In the genomic region with DNA sequence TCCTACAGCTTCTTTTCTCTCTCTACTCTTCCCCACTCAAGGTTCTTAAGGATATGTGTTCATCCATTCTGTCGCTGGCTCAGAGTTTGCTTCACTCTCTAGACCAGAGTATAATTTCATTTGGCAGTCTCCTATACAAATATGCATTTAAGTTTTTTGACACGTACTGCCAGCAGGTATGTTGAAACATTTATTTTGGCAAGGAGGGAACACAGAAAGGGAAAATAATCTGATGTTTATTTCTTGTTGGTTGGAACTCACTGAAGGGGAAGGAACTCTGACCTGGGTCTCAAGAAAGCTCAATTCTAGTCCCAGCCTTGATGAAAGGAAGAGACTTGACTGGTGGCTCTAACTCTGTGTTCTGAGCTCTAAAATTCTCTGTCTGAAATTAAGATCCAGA, we compare ENCODE assay signal across 15 cellular contexts. TPM values are rescaled to one million over a fixed set of nuclear protein-coding genes. Genes with fewer than 3 reads are reported as not detected.
DNase-seq lines count a peak whose midpoint lies in the region; ATAC-seq and TF ChIP-seq lines count a peak whose summit lies in the region.
"Had no signal": no experiment of that assay in that cellular context is flagged by ENCODE, and none has a peak within 500 bp of the region (broad histone marks: within the 10 kb centered on the region; RNA-seq: fewer than 3 reads in every experiment).

No MANE protein-coding gene starts in this region.

- POLR2A ChIA-PET in MCF 10A (lab: Yijun Ruan, JAX) = interaction anchor here (0.6 to 1.4 kb wide), 4 partner anchors 11 to 94 kb away, joined by 3 to 8 read pairs (median 3); partner anchors contain the start of gene VHL

- BruUV-seq in MCF 10A (replicated peaks; lab: Mats Ljungman, UMichigan) (no TSS peak), mammary epithelial cell (replicated peaks; lab: Mats Ljungman, UMichigan) (no TSS peak)

- in situ Hi-C loops in mammary epithelial cell (cut with MboI; ENCODE audit: low sequenced_read_pairs in 2 of 2) = loop anchor here in 1 of 2 donors (10.0 kb wide), 1 partner anchor 1827 kb away; no protein-coding TSS in a partner anchor

- WGBS in mammary epithelial cell (ENCODE audit: low coverage, missing lambda C conversion rate) = 64% methylated on average over 2 of the region's 2 CpGs

- dilution Hi-C loops in mammary epithelial cell (cut with HindIII; ENCODE audit: low sequenced_read_pairs) = no loop called here

- no peaks in the 10 kb centered on the region for H3K9me3 ChIP-seq in mammary epithelial cell (replicated peaks; ENCODE audit: insufficient read depth, low read length)
- H3K9me3 ChIP-seq in effector memory CD4-positive, alpha-beta T cell (ENCODE audit: control insufficient read depth, low read length) = no peaks in the 10 kb centered on the region
- H3K9me3 ChIP-seq: BLaER1, HAP-1 had no signal

- H4K20me1 ChIP-seq in mammary epithelial cell (ENCODE audit: insufficient read depth, low read length) = no peaks in the 10 kb centered on the region
- H4K20me1 ChIP-seq: BLaER1 had no signal

- H3K4me1 Mint-ChIP-seq in MCF 10A (ENCODE audit: insufficient read depth, unreplicated experiment) = no peaks in the 10 kb centered on the region
- H3K4me1 Mint-ChIP-seq in activated naive CD8-positive, alpha-beta T cell treated with anti-CD3 and anti-CD28 coated beads, Interleukin-2, amount 50 U/mL, for 24 hours = no peaks in the 10 kb centered on the region
- H3K4me1 Mint-ChIP-seq: CD14-positive monocyte; CD4-positive, alpha-beta memory T cell had no signal

- DNase-seq in MCF 10A (ENCODE audit: unreplicated experiment) (peak; percentile 41), mammary epithelial cell (no peak), choroid plexus epithelial cell (ENCODE audit: low read depth) (peak; percentile 51), left lobe of liver (ENCODE audit: low spot score) (no peak), GDM1 (lab: John Stamatoyannopoulos, UW) (no peak)
- no peak for DNase-seq in activated naive CD8-positive, alpha-beta T cell treated with anti-CD3 and anti-CD28 coated beads, Interleukin-2, amount 50 U/mL, for 24 hours
- no peak for DNase-seq in effector memory CD4-positive, alpha-beta T cell
- DNase-seq: 8988T; CD4-positive, alpha-beta memory T cell; DMS153; DMS79 had no signal

- CTCF ChIA-PET in MCF 10A (lab: Yijun Ruan, JAX) = no interaction called here
- CTCF ChIA-PET in mammary epithelial cell (lab: Charles Lee; ENCODE audit: low non-redundant PET) = no interaction called here

- H3K79me2 ChIP-seq in mammary epithelial cell (ENCODE audit: insufficient read depth, low read length) = no peaks in the 10 kb centered on the region

- H3K9ac ChIP-seq in mammary epithelial cell (ENCODE audit: insufficient read depth, low read length) = no peak overlapping the region
- H3K9ac ChIP-seq: BLaER1 had no signal

- no peak overlapping the region for H3K27ac Mint-ChIP-seq in MCF 10A (ENCODE audit: low read depth, unreplicated experiment)
- H3K27ac Mint-ChIP-seq in activated naive CD8-positive, alpha-beta T cell treated with anti-CD3 and anti-CD28 coated beads, Interleukin-2, amount 50 U/mL, for 24 hours = no peak overlapping the region
- H3K27ac Mint-ChIP-seq: CD4-positive, alpha-beta memory T cell had no signal

- ATAC-seq in left lobe of liver = peak; percentile 18
- ATAC-seq in activated naive CD8-positive, alpha-beta T cell treated with anti-CD3 and anti-CD28 coated beads, Interleukin-2, amount 50 U/mL, for 24 hours = no peak

- intact Hi-C loops in MCF 10A (cut with micrococcal nuclease) = no loop called here
- intact Hi-C loops in mammary epithelial cell (cut with micrococcal nuclease) = no loop called here

- no peaks in the 10 kb centered on the region for H3K27me3 ChIP-seq in mammary epithelial cell (ENCODE audit: insufficient read depth, low read length)
- no peaks in the 10 kb centered on the region for H3K27me3 ChIP-seq in effector memory CD4-positive, alpha-beta T cell (replicated peaks; ENCODE audit: control insufficient read depth, insufficient read depth, low read length, poor library complexity, severe bottlenecking)
- H3K27me3 ChIP-seq: BLaER1 had no signal

- TF ChIP-seq CTCF in MCF 10A (IDR thresholded peaks at IDR 0.05; ENCODE audit: unreplicated experiment) (no peak), mammary epithelial cell (conservative IDR thresholded peaks at IDR 0.05 in 1 of 2, IDR thresholded peaks at IDR 0.05 in 1 of 2; ENCODE audit: extremely low read depth in 1 of 2, insufficient read depth in 1 of 2, low read depth in 1 of 2, low read length in 2 of 2) (no peak), choroid plexus epithelial cell (conservative IDR thresholded peaks at IDR 0.05; ENCODE audit: low read depth, low read length) (no peak)

- peaks cover 14% of the 10 kb centered on the region for H3K36me3 Mint-ChIP-seq in MCF 10A (ENCODE audit: insufficient read depth, unreplicated experiment)
- H3K36me3 Mint-ChIP-seq in activated naive CD8-positive, alpha-beta T cell treated with anti-CD3 and anti-CD28 coated beads, Interleukin-2, amount 50 U/mL, for 24 hours (ENCODE audit: low read depth) = peaks cover 59% of the 10 kb centered on the region

- H3K9me3 Mint-ChIP-seq in MCF 10A (ENCODE audit: unreplicated experiment) = no peaks in the 10 kb centered on the region
- H3K9me3 Mint-ChIP-seq in activated naive CD8-positive, alpha-beta T cell treated with anti-CD3 and anti-CD28 coated beads, Interleukin-2, amount 50 U/mL, for 24 hours = no peaks in the 10 kb centered on the region
- H3K9me3 Mint-ChIP-seq: CD14-positive monocyte; CD4-positive, alpha-beta memory T cell had no signal

- H3K4me1 ChIP-seq in mammary epithelial cell (ENCODE audit: insufficient read depth, low read length) = no peaks in the 10 kb centered on the region
- H3K4me1 ChIP-seq in effector memory CD4-positive, alpha-beta T cell (ENCODE audit: control insufficient read depth, insufficient read depth, low read length, poor library complexity, severe bottlenecking) = no peaks in the 10 kb centered on the region
- H3K4me1 ChIP-seq: BLaER1, HAP-1 had no signal

- no peaks in the 10 kb centered on the region for H3K27me3 Mint-ChIP-seq in MCF 10A (ENCODE audit: insufficient read depth, unreplicated experiment)
- H3K27me3 Mint-ChIP-seq in activated naive CD8-positive, alpha-beta T cell treated with anti-CD3 and anti-CD28 coated beads, Interleukin-2, amount 50 U/mL, for 24 hours = no peaks in the 10 kb centered on the region

- no peak overlapping the region for H3K4me2 ChIP-seq in mammary epithelial cell (ENCODE audit: insufficient read depth, low read depth, low read length)
- H3K4me2 ChIP-seq: BLaER1 had no signal

- H2AFZ ChIP-seq in mammary epithelial cell (ENCODE audit: low read depth, low read length) = no peak overlapping the region

- H3K27ac ChIP-seq in mammary epithelial cell (ENCODE audit: insufficient read depth, low read depth, low read length) = no peak overlapping the region
- no peak overlapping the region for H3K27ac ChIP-seq in effector memory CD4-positive, alpha-beta T cell (ENCODE audit: insufficient read depth, low read length, poor library complexity, severe bottlenecking)
- H3K27ac ChIP-seq: BLaER1, HL-60 had no signal

- peaks cover 13% of the 10 kb centered on the region for H3K36me3 ChIP-seq in mammary epithelial cell (ENCODE audit: insufficient read depth, low read length)
- H3K36me3 ChIP-seq in effector memory CD4-positive, alpha-beta T cell (ENCODE audit: control insufficient read depth, insufficient read depth, low read length) = peaks cover 2% of the 10 kb centered on the region

- no peak overlapping the region for H3K4me3 Mint-ChIP-seq in MCF 10A (ENCODE audit: unreplicated experiment)
- no peak overlapping the region for H3K4me3 Mint-ChIP-seq in activated naive CD8-positive, alpha-beta T cell treated with anti-CD3 and anti-CD28 coated beads, Interleukin-2, amount 50 U/mL, for 24 hours
- H3K4me3 Mint-ChIP-seq: CD14-positive monocyte; CD4-positive, alpha-beta memory T cell had no signal

- H3K4me3 ChIP-seq in mammary epithelial cell (replicated peaks in 1 of 3; ENCODE audit: insufficient read depth in 1 of 3, low read depth in 2 of 3, low read length in 3 of 3) (no peak overlapping the region), choroid plexus epithelial cell (ENCODE audit: low read depth, low read length) (no peak overlapping the region)
- H3K4me3 ChIP-seq in effector memory CD4-positive, alpha-beta T cell (ENCODE audit: insufficient read depth, low read depth, low read length, poor library complexity, severe bottlenecking) = no peak overlapping the region
- H3K4me3 ChIP-seq: BLaER1, HAP-1 had no signal

RNA-seq across cellular contexts. Expression of gene FANCD2, which starts 21.6 kb away (rescaled TPM):
- total RNA-seq in MCF 10A (2022) = 14.6 and 24.6 TPM in 2 replicates
- 10 to 100 TPM in 1 of 2 donors, 1 to 10 TPM in 1; 6.7 to 23.6 TPM for total RNA-seq in mammary epithelial cell
- polyA plus RNA-seq in mammary epithelial cell = 21.6 TPM
- polyA minus RNA-seq in mammary epithelial cell = 22.4 TPM
- 0.65 TPM for total RNA-seq in left lobe of liver

Comparison
In these comparisons a context has a peak if more than half of its experiments do, and no peak if none do; other contexts are left out.
1. DNase-seq: peak in MCF 10A (single experiment) and choroid plexus epithelial cell (single experiment); none in mammary epithelial cell (single experiment), left lobe of liver (single experiment), activated naive CD8-positive, alpha-beta T cell treated with anti-CD3 and anti-CD28 coated beads, Interleukin-2, amount 50 U/mL, for 24 hours (single experiment), GDM1 (single experiment) and effector memory CD4-positive, alpha-beta T cell (0 of 3).